ENCODE assay signal across 2 cellular contexts in the genomic region with DNA sequence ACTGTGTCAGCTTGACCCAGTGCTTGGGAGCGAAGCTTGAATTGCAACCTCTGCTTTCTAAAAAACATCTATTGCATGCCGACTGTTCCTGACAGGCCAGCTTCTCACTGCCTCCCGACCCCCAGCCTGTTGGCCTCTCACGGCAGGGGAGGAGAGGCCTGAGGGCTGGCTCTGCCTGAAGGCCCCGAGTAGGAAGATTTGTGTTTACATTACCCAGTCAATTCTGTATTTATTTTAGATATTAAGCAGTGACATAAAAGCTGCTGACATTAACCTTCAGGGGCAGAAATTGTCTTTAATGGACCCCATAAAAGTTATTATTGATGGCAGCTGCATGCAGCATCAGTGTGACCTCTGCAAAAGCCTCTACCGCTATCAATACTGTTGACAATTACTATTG.
TF ChIP-seq lines count a peak whose summit lies in the region.

No MANE protein-coding gene starts in this region.

TF ChIP-seq in liver, 16 proteins besides CTCF, POLR2A, EP300 and RAD21:
- TF ChIP-seq, protein P1, sequence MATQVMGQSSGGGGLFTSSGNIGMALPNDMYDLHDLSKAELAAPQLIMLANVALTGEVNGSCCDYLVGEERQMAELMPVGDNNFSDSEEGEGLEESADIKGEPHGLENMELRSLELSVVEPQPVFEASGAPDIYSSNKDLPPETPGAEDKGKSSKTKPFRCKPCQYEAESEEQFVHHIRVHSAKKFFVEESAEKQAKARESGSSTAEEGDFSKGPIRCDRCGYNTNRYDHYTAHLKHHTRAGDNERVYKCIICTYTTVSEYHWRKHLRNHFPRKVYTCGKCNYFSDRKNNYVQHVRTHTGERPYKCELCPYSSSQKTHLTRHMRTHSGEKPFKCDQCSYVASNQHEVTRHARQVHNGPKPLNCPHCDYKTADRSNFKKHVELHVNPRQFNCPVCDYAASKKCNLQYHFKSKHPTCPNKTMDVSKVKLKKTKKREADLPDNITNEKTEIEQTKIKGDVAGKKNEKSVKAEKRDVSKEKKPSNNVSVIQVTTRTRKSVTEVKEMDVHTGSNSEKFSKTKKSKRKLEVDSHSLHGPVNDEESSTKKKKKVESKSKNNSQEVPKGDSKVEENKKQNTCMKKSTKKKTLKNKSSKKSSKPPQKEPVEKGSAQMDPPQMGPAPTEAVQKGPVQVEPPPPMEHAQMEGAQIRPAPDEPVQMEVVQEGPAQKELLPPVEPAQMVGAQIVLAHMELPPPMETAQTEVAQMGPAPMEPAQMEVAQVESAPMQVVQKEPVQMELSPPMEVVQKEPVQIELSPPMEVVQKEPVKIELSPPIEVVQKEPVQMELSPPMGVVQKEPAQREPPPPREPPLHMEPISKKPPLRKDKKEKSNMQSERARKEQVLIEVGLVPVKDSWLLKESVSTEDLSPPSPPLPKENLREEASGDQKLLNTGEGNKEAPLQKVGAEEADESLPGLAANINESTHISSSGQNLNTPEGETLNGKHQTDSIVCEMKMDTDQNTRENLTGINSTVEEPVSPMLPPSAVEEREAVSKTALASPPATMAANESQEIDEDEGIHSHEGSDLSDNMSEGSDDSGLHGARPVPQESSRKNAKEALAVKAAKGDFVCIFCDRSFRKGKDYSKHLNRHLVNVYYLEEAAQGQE (IDR thresholded peaks at IDR 0.05), result no peak
- TF ChIP-seq, protein P2, sequence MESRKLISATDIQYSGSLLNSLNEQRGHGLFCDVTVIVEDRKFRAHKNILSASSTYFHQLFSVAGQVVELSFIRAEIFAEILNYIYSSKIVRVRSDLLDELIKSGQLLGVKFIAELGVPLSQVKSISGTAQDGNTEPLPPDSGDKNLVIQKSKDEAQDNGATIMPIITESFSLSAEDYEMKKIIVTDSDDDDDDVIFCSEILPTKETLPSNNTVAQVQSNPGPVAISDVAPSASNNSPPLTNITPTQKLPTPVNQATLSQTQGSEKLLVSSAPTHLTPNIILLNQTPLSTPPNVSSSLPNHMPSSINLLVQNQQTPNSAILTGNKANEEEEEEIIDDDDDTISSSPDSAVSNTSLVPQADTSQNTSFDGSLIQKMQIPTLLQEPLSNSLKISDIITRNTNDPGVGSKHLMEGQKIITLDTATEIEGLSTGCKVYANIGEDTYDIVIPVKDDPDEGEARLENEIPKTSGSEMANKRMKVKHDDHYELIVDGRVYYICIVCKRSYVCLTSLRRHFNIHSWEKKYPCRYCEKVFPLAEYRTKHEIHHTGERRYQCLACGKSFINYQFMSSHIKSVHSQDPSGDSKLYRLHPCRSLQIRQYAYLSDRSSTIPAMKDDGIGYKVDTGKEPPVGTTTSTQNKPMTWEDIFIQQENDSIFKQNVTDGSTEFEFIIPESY (IDR thresholded peaks at IDR 0.05), result no peak
- TF ChIP-seq, protein P3, sequence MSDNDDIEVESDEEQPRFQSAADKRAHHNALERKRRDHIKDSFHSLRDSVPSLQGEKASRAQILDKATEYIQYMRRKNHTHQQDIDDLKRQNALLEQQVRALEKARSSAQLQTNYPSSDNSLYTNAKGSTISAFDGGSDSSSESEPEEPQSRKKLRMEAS (IDR thresholded peaks at IDR 0.05), result no peak
- TF ChIP-seq JUND (IDR thresholded peaks at IDR 0.05) (no peak), FOXA2 (IDR thresholded peaks at IDR 0.05) (no peak), SP1 (IDR thresholded peaks at IDR 0.05) (no peak), YY1 (IDR thresholded peaks at IDR 0.05) (no peak), HNF4G (IDR thresholded peaks at IDR 0.05) (no peak), GABPA (IDR thresholded peaks at IDR 0.05 in 1 of 2, conservative IDR thresholded peaks at IDR 0.05 in 1 of 2) (no peak), RXRA (IDR thresholded peaks at IDR 0.05) (no peak), EGR1 (IDR thresholded peaks at IDR 0.05; ENCODE audit: low read depth in 2 of 2) (no peak)
- TF ChIP-seq, protein P4, sequence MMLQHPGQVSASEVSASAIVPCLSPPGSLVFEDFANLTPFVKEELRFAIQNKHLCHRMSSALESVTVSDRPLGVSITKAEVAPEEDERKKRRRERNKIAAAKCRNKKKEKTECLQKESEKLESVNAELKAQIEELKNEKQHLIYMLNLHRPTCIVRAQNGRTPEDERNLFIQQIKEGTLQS (IDR thresholded peaks at IDR 0.05), result no peak
TF ChIP-seq in liver: peak in this region for 0.

TF ChIP-seq in HepG2, 621 proteins besides CTCF, POLR2A, EP300 and RAD21:
- TF ChIP-seq, protein P5, sequence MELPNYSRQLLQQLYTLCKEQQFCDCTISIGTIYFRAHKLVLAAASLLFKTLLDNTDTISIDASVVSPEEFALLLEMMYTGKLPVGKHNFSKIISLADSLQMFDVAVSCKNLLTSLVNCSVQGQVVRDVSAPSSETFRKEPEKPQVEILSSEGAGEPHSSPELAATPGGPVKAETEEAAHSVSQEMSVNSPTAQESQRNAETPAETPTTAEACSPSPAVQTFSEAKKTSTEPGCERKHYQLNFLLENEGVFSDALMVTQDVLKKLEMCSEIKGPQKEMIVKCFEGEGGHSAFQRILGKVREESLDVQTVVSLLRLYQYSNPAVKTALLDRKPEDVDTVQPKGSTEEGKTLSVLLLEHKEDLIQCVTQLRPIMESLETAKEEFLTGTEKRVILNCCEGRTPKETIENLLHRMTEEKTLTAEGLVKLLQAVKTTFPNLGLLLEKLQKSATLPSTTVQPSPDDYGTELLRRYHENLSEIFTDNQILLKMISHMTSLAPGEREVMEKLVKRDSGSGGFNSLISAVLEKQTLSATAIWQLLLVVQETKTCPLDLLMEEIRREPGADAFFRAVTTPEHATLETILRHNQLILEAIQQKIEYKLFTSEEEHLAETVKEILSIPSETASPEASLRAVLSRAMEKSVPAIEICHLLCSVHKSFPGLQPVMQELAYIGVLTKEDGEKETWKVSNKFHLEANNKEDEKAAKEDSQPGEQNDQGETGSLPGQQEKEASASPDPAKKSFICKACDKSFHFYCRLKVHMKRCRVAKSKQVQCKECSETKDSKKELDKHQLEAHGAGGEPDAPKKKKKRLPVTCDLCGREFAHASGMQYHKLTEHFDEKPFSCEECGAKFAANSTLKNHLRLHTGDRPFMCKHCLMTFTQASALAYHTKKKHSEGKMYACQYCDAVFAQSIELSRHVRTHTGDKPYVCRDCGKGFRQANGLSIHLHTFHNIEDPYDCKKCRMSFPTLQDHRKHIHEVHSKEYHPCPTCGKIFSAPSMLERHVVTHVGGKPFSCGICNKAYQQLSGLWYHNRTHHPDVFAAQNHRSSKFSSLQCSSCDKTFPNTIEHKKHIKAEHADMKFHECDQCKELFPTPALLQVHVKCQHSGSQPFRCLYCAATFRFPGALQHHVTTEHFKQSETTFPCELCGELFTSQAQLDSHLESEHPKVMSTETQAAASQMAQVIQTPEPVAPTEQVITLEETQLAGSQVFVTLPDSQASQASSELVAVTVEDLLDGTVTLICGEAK (IDR thresholded peaks at IDR 0.05), result no peak
- TF ChIP-seq, protein P5 (CRISPR knock-in tag; IDR thresholded peaks at IDR 0.05), result no peak
- TF ChIP-seq MIER3 (CRISPR knock-in tag; IDR thresholded peaks at IDR 0.05; ENCODE audit: borderline replicate concordance) (no peak), GABPB1 (CRISPR knock-in tag; IDR thresholded peaks at IDR 0.05) (no peak), ATF7 (IDR thresholded peaks at IDR 0.05) (no peak), ATF7 (CRISPR knock-in tag; IDR thresholded peaks at IDR 0.05) (no peak), JARID2 (CRISPR knock-in tag; IDR thresholded peaks at IDR 0.05; ENCODE audit: insufficient replicate concordance) (no peak), SMAD9 (CRISPR knock-in tag; IDR thresholded peaks at IDR 0.05) (no peak)
